In genomic region chr15:90869601-90870353, GRCh38 we compare ENCODE assay signal across 1 cellular context.
TF ChIP-seq lines count a peak whose summit lies in the region.

No MANE protein-coding gene starts in this region.

TF ChIP-seq in K562, 482 proteins besides CTCF, POLR2A, EP300 and RAD21 (continued from another document and continues in another):
- TF ChIP-seq KLF1 (tag; IDR thresholded peaks at IDR 0.05): 0 out of 2 replicates have a peak, but pooled peaks have one; percentile 17
- peak; percentile 24 to 80; a peak in 3 of 4 replicates for TF ChIP-seq ETV6 (IDR thresholded peaks at IDR 0.05; ENCODE audit: borderline replicate concordance in 1 of 2, low read depth in 2 of 2, low read length in 1 of 2)
- no peak for TF ChIP-seq ETV6 (CRISPR knock-in tag; IDR thresholded peaks at IDR 0.05; ENCODE audit: borderline replicate concordance)
- no peak for TF ChIP-seq SIRT6 (IDR thresholded peaks at IDR 0.05; ENCODE audit: low read depth, low read length)
- no peak for TF ChIP-seq MBD1 (CRISPR knock-in tag; IDR thresholded peaks at IDR 0.05)
- TF ChIP-seq ZNF184 (CRISPR knock-in tag; IDR thresholded peaks at IDR 0.05): no peak
- TF ChIP-seq ARID1B (IDR thresholded peaks at IDR 0.05): peak; percentile 42
- TF ChIP-seq PKNOX1 (IDR thresholded peaks at IDR 0.05): peak; percentile 41
- TF ChIP-seq CREBBP (IDR thresholded peaks at IDR 0.05; ENCODE audit: low read depth, low read length): no peak
- no peak for TF ChIP-seq TCF3 (CRISPR knock-in tag; IDR thresholded peaks at IDR 0.05)
- 0 out of 2 replicates have a peak, but pooled peaks have one; percentile 32 for TF ChIP-seq NFE2 (IDR thresholded peaks at IDR 0.05; ENCODE audit: low read depth)
- TF ChIP-seq CHD4 (IDR thresholded peaks at IDR 0.05; ENCODE audit: insufficient read depth, insufficient replicate concordance, low read depth, low read length, poor library complexity, severe bottlenecking): no peak
- TF ChIP-seq CC2D1A (IDR thresholded peaks at IDR 0.05): no peak
- TF ChIP-seq, protein P1, sequence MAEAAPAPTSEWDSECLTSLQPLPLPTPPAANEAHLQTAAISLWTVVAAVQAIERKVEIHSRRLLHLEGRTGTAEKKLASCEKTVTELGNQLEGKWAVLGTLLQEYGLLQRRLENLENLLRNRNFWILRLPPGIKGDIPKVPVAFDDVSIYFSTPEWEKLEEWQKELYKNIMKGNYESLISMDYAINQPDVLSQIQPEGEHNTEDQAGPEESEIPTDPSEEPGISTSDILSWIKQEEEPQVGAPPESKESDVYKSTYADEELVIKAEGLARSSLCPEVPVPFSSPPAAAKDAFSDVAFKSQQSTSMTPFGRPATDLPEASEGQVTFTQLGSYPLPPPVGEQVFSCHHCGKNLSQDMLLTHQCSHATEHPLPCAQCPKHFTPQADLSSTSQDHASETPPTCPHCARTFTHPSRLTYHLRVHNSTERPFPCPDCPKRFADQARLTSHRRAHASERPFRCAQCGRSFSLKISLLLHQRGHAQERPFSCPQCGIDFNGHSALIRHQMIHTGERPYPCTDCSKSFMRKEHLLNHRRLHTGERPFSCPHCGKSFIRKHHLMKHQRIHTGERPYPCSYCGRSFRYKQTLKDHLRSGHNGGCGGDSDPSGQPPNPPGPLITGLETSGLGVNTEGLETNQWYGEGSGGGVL (CRISPR knock-in tag; IDR thresholded peaks at IDR 0.05): no peak
- TF ChIP-seq ZBTB8A (IDR thresholded peaks at IDR 0.05; ENCODE audit: partially characterized antibody): no peak
- TF ChIP-seq, protein P2, sequence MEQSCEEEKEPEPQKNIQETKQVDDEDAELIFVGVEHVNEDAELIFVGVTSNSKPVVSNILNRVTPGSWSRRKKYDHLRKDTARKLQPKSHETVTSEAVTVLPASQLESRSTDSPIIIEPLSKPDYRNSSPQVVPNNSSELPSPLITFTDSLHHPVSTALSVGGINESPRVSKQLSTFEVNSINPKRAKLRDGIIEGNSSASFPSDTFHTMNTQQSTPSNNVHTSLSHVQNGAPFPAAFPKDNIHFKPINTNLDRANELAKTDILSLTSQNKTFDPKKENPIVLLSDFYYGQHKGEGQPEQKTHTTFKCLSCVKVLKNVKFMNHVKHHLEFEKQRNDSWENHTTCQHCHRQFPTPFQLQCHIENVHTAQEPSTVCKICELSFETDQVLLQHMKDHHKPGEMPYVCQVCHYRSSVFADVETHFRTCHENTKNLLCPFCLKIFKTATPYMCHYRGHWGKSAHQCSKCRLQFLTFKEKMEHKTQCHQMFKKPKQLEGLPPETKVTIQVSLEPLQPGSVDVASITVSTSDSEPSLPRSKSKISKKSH (CRISPR knock-in tag; IDR thresholded peaks at IDR 0.05): no peak
- TF ChIP-seq MBD2 (IDR thresholded peaks at IDR 0.05; ENCODE audit: borderline replicate concordance, low read depth): peak; percentile 52; the same call in 1 of the 2 replicates
- TF ChIP-seq HNRNPL (IDR thresholded peaks at IDR 0.05; ENCODE audit: low read depth, low read length): 0 out of 2 replicates have a peak, but pooled peaks have one; percentile 44
- TF ChIP-seq CBX3 (IDR thresholded peaks at IDR 0.05; ENCODE audit: borderline replicate concordance in 1 of 2, low read length in 2 of 2): no peak
- peak; percentile 36; the same call in 1 of the 2 replicates for TF ChIP-seq ATF4 (CRISPR knock-in tag; IDR thresholded peaks at IDR 0.05)
- TF ChIP-seq, protein P3, sequence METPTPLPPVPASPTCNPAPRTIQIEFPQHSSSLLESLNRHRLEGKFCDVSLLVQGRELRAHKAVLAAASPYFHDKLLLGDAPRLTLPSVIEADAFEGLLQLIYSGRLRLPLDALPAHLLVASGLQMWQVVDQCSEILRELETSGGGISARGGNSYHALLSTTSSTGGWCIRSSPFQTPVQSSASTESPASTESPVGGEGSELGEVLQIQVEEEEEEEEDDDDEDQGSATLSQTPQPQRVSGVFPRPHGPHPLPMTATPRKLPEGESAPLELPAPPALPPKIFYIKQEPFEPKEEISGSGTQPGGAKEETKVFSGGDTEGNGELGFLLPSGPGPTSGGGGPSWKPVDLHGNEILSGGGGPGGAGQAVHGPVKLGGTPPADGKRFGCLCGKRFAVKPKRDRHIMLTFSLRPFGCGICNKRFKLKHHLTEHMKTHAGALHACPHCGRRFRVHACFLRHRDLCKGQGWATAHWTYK (CRISPR knock-in tag; IDR thresholded peaks at IDR 0.05): peak; percentile 69; the same call in 1 of the 2 replicates
- TF ChIP-seq SMAD4 (CRISPR knock-in tag; conservative IDR thresholded peaks at IDR 0.05): peak; percentile 53; the same call in 1 of the 2 replicates
- TF ChIP-seq ZKSCAN1 (IDR thresholded peaks at IDR 0.05; ENCODE audit: low read depth, low read length): no peak
- TF ChIP-seq SRSF1 (IDR thresholded peaks at IDR 0.05; ENCODE audit: low read depth, low read length): no peak
- no peak for TF ChIP-seq ZNF707 (CRISPR knock-in tag; conservative IDR thresholded peaks at IDR 0.05)
- TF ChIP-seq SIN3B (IDR thresholded peaks at IDR 0.05; ENCODE audit: low read depth): no peak
- TF ChIP-seq NFIC (IDR thresholded peaks at IDR 0.05): peak; percentile 87
- no peak for TF ChIP-seq ZNF174 (CRISPR knock-in tag; IDR thresholded peaks at IDR 0.05)
- 0 out of 2 replicates have a peak, but pooled peaks have one; percentile 2 for TF ChIP-seq ZFX (CRISPR knock-in tag; IDR thresholded peaks at IDR 0.05)
- TF ChIP-seq ZC3H8 (IDR thresholded peaks at IDR 0.05): no peak
- TF ChIP-seq CTCFL (IDR thresholded peaks at IDR 0.05; ENCODE audit: borderline replicate concordance, insufficient read depth, low read depth, low read length, poor library complexity, severe bottlenecking): no peak
- no peak for TF ChIP-seq ZNF668 (CRISPR knock-in tag; IDR thresholded peaks at IDR 0.05)
- no peak for TF ChIP-seq NFYB (IDR thresholded peaks at IDR 0.05; ENCODE audit: extremely low read depth, insufficient read length)
- TF ChIP-seq, protein P4, sequence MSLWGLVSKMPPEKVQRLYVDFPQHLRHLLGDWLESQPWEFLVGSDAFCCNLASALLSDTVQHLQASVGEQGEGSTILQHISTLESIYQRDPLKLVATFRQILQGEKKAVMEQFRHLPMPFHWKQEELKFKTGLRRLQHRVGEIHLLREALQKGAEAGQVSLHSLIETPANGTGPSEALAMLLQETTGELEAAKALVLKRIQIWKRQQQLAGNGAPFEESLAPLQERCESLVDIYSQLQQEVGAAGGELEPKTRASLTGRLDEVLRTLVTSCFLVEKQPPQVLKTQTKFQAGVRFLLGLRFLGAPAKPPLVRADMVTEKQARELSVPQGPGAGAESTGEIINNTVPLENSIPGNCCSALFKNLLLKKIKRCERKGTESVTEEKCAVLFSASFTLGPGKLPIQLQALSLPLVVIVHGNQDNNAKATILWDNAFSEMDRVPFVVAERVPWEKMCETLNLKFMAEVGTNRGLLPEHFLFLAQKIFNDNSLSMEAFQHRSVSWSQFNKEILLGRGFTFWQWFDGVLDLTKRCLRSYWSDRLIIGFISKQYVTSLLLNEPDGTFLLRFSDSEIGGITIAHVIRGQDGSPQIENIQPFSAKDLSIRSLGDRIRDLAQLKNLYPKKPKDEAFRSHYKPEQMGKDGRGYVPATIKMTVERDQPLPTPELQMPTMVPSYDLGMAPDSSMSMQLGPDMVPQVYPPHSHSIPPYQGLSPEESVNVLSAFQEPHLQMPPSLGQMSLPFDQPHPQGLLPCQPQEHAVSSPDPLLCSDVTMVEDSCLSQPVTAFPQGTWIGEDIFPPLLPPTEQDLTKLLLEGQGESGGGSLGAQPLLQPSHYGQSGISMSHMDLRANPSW (CRISPR knock-in tag; IDR thresholded peaks at IDR 0.05): no peak
- TF ChIP-seq L3MBTL2 (IDR thresholded peaks at IDR 0.05): peak; percentile 54
- TF ChIP-seq POLR2B (IDR thresholded peaks at IDR 0.05; ENCODE audit: low read depth, partially characterized antibody): peak; percentile 46
- TF ChIP-seq PRDM10 (IDR thresholded peaks at IDR 0.05; ENCODE audit: partially characterized antibody): peak; percentile 35
- TF ChIP-seq, protein P5, sequence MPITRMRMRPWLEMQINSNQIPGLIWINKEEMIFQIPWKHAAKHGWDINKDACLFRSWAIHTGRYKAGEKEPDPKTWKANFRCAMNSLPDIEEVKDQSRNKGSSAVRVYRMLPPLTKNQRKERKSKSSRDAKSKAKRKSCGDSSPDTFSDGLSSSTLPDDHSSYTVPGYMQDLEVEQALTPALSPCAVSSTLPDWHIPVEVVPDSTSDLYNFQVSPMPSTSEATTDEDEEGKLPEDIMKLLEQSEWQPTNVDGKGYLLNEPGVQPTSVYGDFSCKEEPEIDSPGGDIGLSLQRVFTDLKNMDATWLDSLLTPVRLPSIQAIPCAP (CRISPR knock-in tag; IDR thresholded peaks at IDR 0.05; ENCODE audit: borderline replicate concordance): no peak
- no peak for TF ChIP-seq CBFB (CRISPR knock-in tag; IDR thresholded peaks at IDR 0.05)
- TF ChIP-seq, protein P6, sequence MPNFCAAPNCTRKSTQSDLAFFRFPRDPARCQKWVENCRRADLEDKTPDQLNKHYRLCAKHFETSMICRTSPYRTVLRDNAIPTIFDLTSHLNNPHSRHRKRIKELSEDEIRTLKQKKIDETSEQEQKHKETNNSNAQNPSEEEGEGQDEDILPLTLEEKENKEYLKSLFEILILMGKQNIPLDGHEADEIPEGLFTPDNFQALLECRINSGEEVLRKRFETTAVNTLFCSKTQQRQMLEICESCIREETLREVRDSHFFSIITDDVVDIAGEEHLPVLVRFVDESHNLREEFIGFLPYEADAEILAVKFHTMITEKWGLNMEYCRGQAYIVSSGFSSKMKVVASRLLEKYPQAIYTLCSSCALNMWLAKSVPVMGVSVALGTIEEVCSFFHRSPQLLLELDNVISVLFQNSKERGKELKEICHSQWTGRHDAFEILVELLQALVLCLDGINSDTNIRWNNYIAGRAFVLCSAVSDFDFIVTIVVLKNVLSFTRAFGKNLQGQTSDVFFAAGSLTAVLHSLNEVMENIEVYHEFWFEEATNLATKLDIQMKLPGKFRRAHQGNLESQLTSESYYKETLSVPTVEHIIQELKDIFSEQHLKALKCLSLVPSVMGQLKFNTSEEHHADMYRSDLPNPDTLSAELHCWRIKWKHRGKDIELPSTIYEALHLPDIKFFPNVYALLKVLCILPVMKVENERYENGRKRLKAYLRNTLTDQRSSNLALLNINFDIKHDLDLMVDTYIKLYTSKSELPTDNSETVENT (CRISPR knock-in tag; IDR thresholded peaks at IDR 0.05): no peak
- peak; percentile 78; the same call in 1 of the 2 replicates for TF ChIP-seq ZNF175 (CRISPR knock-in tag; IDR thresholded peaks at IDR 0.05; ENCODE audit: low read depth)
